In genomic region chr6:28725890-28726348, GRCh38 we compare ENCODE assay signal across 1 cellular context.
TF ChIP-seq lines count a peak whose summit lies in the region.

No MANE protein-coding gene starts in this region.

TF ChIP-seq in HCT116, 20 proteins besides CTCF, POLR2A, EP300 and RAD21 (continued from another document):
- TF ChIP-seq, protein P1, sequence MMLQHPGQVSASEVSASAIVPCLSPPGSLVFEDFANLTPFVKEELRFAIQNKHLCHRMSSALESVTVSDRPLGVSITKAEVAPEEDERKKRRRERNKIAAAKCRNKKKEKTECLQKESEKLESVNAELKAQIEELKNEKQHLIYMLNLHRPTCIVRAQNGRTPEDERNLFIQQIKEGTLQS (IDR thresholded peaks at IDR 0.05): peak; percentile 91
- TF ChIP-seq SP1 (IDR thresholded peaks at IDR 0.05; ENCODE audit: low read depth) (0 out of 2 replicates have a peak, but pooled peaks have one; percentile 21), ZFX (IDR thresholded peaks at IDR 0.05) (no peak), EZH2phosphoT487 (IDR thresholded peaks at IDR 0.05; ENCODE audit: borderline replicate concordance) (no peak), CBX3 (IDR thresholded peaks at IDR 0.05; ENCODE audit: low read depth) (peak; percentile 88), CEBPB (IDR thresholded peaks at IDR 0.05; ENCODE audit: low read depth) (no peak), SRF (IDR thresholded peaks at IDR 0.05; ENCODE audit: low read depth) (no peak), JUND (IDR thresholded peaks at IDR 0.05) (no peak), ELF1 (IDR thresholded peaks at IDR 0.05; ENCODE audit: borderline replicate concordance, low read depth) (no peak), EGR1 (IDR thresholded peaks at IDR 0.05; ENCODE audit: low read depth) (no peak), ZNF274 (IDR thresholded peaks at IDR 0.05; ENCODE audit: low read depth, low read length) (no peak), SIN3A (IDR thresholded peaks at IDR 0.05; ENCODE audit: low read depth) (no peak)
- TF ChIP-seq, protein P2, sequence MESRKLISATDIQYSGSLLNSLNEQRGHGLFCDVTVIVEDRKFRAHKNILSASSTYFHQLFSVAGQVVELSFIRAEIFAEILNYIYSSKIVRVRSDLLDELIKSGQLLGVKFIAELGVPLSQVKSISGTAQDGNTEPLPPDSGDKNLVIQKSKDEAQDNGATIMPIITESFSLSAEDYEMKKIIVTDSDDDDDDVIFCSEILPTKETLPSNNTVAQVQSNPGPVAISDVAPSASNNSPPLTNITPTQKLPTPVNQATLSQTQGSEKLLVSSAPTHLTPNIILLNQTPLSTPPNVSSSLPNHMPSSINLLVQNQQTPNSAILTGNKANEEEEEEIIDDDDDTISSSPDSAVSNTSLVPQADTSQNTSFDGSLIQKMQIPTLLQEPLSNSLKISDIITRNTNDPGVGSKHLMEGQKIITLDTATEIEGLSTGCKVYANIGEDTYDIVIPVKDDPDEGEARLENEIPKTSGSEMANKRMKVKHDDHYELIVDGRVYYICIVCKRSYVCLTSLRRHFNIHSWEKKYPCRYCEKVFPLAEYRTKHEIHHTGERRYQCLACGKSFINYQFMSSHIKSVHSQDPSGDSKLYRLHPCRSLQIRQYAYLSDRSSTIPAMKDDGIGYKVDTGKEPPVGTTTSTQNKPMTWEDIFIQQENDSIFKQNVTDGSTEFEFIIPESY (IDR thresholded peaks at IDR 0.05; ENCODE audit: extremely low read depth, insufficient replicate concordance, low read length): no peak
